Comparison of ENCODE assay signal across 1 cellular context in the genomic region with DNA sequence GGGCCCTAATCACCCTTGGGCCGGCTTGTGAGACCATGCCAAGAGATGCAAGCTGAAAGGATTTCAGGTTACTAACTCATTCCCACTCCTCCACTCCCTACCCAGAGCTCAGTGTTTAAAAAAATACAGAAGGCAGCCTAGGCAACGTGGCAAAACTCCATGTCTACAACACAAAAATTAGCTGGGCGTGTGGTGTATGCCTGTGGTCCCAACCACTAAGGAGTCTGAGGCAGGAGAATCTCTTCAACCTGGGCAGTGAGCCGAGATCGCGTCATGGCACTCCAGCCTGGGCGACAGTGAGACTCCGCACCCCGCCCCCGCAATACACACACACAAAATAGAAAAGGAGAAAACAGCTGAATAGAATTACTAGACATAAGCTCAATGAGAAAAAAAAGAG.
TF ChIP-seq lines count a peak whose summit lies in the region.

No MANE protein-coding gene starts in this region.

TF ChIP-seq in SK-N-SH, 30 proteins besides CTCF, POLR2A, EP300 and RAD21 (continued from another document):
- TF ChIP-seq POLR2AphosphoS5 (IDR thresholded peaks at IDR 0.05; ENCODE audit: low read depth, low read length) (no peak), GABPA (IDR thresholded peaks at IDR 0.05; ENCODE audit: low read depth) (no peak)
